8 cellular contexts compared by ENCODE assay signal in genomic region chr4:126604273-126604867, GRCh38.
DNase-seq lines count a peak whose midpoint lies in the region; ATAC-seq and TF ChIP-seq lines count a peak whose summit lies in the region.

No MANE protein-coding gene starts in this region.

- POLR2A ChIA-PET in Caco-2 (lab: Charles Lee): no interaction called here
- POLR2A ChIA-PET in naive thymus-derived CD8-positive, alpha-beta T cell (lab: Charles Lee): no interaction called here

- H3K4me1 ChIP-seq in Caco-2 (no peaks in the 10 kb centered on the region), HAP-1 (peaks cover 29% of the 10 kb centered on the region), endodermal cell (ENCODE audit: control insufficient read depth, insufficient read depth, low read length) (no peaks in the 10 kb centered on the region)

- CTCF ChIA-PET in Caco-2 (lab: Charles Lee): no interaction called here

- no peak for ATAC-seq in stimulated activated naive CD8-positive, alpha-beta T cell treated with anti-CD3 and anti-CD28 coated beads, Interleukin-15, Interleukin-2, amounts not matched to agents 100 U/mL and 50 U/mL, for 24 hours
- no peak for ATAC-seq in naive thymus-derived CD8-positive, alpha-beta T cell

- TF ChIP-seq CTCF in Caco-2 (IDR thresholded peaks at IDR 0.05; ENCODE audit: insufficient read depth in 1 of 2, low read depth in 1 of 2, low read length in 1 of 2, severe bottlenecking in 1 of 2, unreplicated experiment in 1 of 2) (peak; percentile 26 to 64), endodermal cell (conservative IDR thresholded peaks at IDR 0.05) (peak; percentile 87), neural crest cell (conservative IDR thresholded peaks at IDR 0.05) (peak; percentile 86)

- no peak overlapping the region for H3K9ac ChIP-seq in endodermal cell (ENCODE audit: extremely low read depth, low read length, poor library complexity, severe bottlenecking)

- intact Hi-C loops in Caco-2 (cut with micrococcal nuclease; ENCODE audit: unreplicated experiment): loop anchor here (1.0 kb wide), 1 partner anchor 1291 kb away; no protein-coding TSS in a partner anchor

- H3K4me3 Mint-ChIP-seq in Caco-2 (ENCODE audit: unreplicated experiment) (no peak overlapping the region), endodermal cell (no peak overlapping the region), neural crest cell (no peak overlapping the region)
- no peak overlapping the region for H3K4me3 Mint-ChIP-seq in naive thymus-derived CD8-positive, alpha-beta T cell

- in situ Hi-C loops in HAP-1 (cut with MboI; ENCODE audit: low sequenced_read_pairs): no loop called here

- no peaks in the 10 kb centered on the region for H3K9me3 Mint-ChIP-seq in Caco-2 (ENCODE audit: unreplicated experiment)
- no peaks in the 10 kb centered on the region for H3K9me3 Mint-ChIP-seq in endodermal cell
- no peaks in the 10 kb centered on the region for H3K9me3 Mint-ChIP-seq in neural crest cell
- H3K9me3 Mint-ChIP-seq in naive thymus-derived CD8-positive, alpha-beta T cell: peaks cover 0 to 2% (median 0%) of the 10 kb centered on the region in 9 donors

- BruUV-seq in Caco-2 (replicated peaks; lab: Mats Ljungman, UMichigan): no TSS peak

- H3K36me3 ChIP-seq in Caco-2 (ENCODE audit: control insufficient read depth, insufficient read depth, low read length) (no peaks in the 10 kb centered on the region), HAP-1 (replicated peaks) (no peaks in the 10 kb centered on the region), endodermal cell (ENCODE audit: control insufficient read depth, insufficient read depth, low read length) (no peaks in the 10 kb centered on the region)

- WGBS in endodermal cell (ENCODE audit: insufficient coverage in 1 of 2, insufficient read length in 1 of 2), 2 experiments: 43% methylated on average over 2 of the region's 3 CpGs; no CpG with 5 or more reads in 1 of the 2 experiments

- H3K27me3 Mint-ChIP-seq in Caco-2 (ENCODE audit: insufficient read depth, unreplicated experiment) (no peaks in the 10 kb centered on the region), endodermal cell (ENCODE audit: insufficient read depth) (no peaks in the 10 kb centered on the region), neural crest cell (ENCODE audit: low read depth) (no peaks in the 10 kb centered on the region)
- no peaks in the 10 kb centered on the region for H3K27me3 Mint-ChIP-seq in naive thymus-derived CD8-positive, alpha-beta T cell

- H3K27me3 ChIP-seq in Caco-2 (replicated peaks; ENCODE audit: control insufficient read depth, insufficient read depth, low read length) (no peaks in the 10 kb centered on the region), HAP-1 (ENCODE audit: low read depth) (no peaks in the 10 kb centered on the region), endodermal cell (ENCODE audit: control insufficient read depth, insufficient read depth, low read length, poor library complexity, severe bottlenecking) (no peaks in the 10 kb centered on the region)

- no peak overlapping the region for H3K4me3 ChIP-seq in Caco-2 (ENCODE audit: low read depth, low read length)
- H3K4me3 ChIP-seq in HAP-1: no peak overlapping the region
- no peak overlapping the region for H3K4me3 ChIP-seq in endodermal cell (ENCODE audit: low read length)

- H3K36me3 Mint-ChIP-seq in Caco-2 (ENCODE audit: insufficient read depth, unreplicated experiment) (no peaks in the 10 kb centered on the region), endodermal cell (ENCODE audit: low read depth) (no peaks in the 10 kb centered on the region), neural crest cell (ENCODE audit: low read depth) (no peaks in the 10 kb centered on the region)
- no peaks in the 10 kb centered on the region for H3K36me3 Mint-ChIP-seq in naive thymus-derived CD8-positive, alpha-beta T cell

- H3K27ac ChIP-seq in endodermal cell (ENCODE audit: low read depth, low read length): no peak overlapping the region

- no peaks in the 10 kb centered on the region for H3K9me3 ChIP-seq in Caco-2
- H3K9me3 ChIP-seq in HAP-1: no peaks in the 10 kb centered on the region
- H3K9me3 ChIP-seq in endodermal cell (ENCODE audit: control insufficient read depth, low read length): no peaks in the 10 kb centered on the region

- no peak overlapping the region for H3K27ac Mint-ChIP-seq in Caco-2 (ENCODE audit: unreplicated experiment)
- no peak overlapping the region for H3K27ac Mint-ChIP-seq in endodermal cell
- no peak overlapping the region for H3K27ac Mint-ChIP-seq in neural crest cell (ENCODE audit: unreplicated experiment)
- no peak overlapping the region for H3K27ac Mint-ChIP-seq in naive thymus-derived CD8-positive, alpha-beta T cell

- DNase-seq in Caco-2 (peak in 1 of 2 experiments; percentile 10), HAP-1 (ENCODE audit: low spot score in 2 of 2) (peak; percentile 58 to 64), NCI-H748 (lab: John Stamatoyannopoulos, UW; ENCODE audit: unreplicated experiment) (peak; percentile 9), endodermal cell (no peak), neural crest cell (ENCODE audit: low read depth, low spot score) (peak; percentile 23)
- no peak for DNase-seq in stimulated activated naive CD8-positive, alpha-beta T cell treated with anti-CD3 and anti-CD28 coated beads, Interleukin-15, Interleukin-2, amounts not matched to agents 100 U/mL and 50 U/mL, for 24 hours
- DNase-seq in stimulated activated naive CD4-positive, alpha-beta T cell treated with Interleukin-2 at 50 U/mL for 16 hours (lab: John Stamatoyannopoulos, UW): no peak
- DNase-seq in naive thymus-derived CD8-positive, alpha-beta T cell: no peak

- H3K4me1 Mint-ChIP-seq in Caco-2 (ENCODE audit: low read depth, unreplicated experiment): no peaks in the 10 kb centered on the region
- peaks cover 2% of the 10 kb centered on the region for H3K4me1 Mint-ChIP-seq in endodermal cell
- peaks cover 5% of the 10 kb centered on the region for H3K4me1 Mint-ChIP-seq in neural crest cell
- no peaks in the 10 kb centered on the region for H3K4me1 Mint-ChIP-seq in naive thymus-derived CD8-positive, alpha-beta T cell

Comparison
In these comparisons a context has a peak if more than half of its experiments do, and no peak if none do; other contexts are left out.
1. DNase-seq: peak in HAP-1 (2 of 2), NCI-H748 (single experiment) and neural crest cell (single experiment); none in endodermal cell (single experiment), stimulated activated naive CD8-positive, alpha-beta T cell treated with anti-CD3 and anti-CD28 coated beads, Interleukin-15, Interleukin-2, amounts not matched to agents 100 U/mL and 50 U/mL, for 24 hours (single experiment), stimulated activated naive CD4-positive, alpha-beta T cell treated with Interleukin-2 at 50 U/mL for 16 hours (single experiment) and naive thymus-derived CD8-positive, alpha-beta T cell (0 of 10).
2. Peak in every context shown above with its lines, with median percentiles within 50 percentile points of each other: CTCF ChIP-seq.